Comparison of ENCODE assay signal across 3 cellular contexts in genomic region chr10:128802062-128802461, GRCh38.
"Had no signal": no experiment of that assay in that cellular context is flagged by ENCODE, and none has a peak within 500 bp of the region (broad histone marks: within the 10 kb centered on the region; RNA-seq: fewer than 3 reads in every experiment).

No MANE protein-coding gene starts in this region.

- ATAC-seq: GM12878 had no signal

- DNase-seq: GDM1, GF-D8 had no signal

- H3K4me3 ChIP-seq: GM12878 had no signal
